ENCODE assay signal across 22 cellular contexts in the genomic region with DNA sequence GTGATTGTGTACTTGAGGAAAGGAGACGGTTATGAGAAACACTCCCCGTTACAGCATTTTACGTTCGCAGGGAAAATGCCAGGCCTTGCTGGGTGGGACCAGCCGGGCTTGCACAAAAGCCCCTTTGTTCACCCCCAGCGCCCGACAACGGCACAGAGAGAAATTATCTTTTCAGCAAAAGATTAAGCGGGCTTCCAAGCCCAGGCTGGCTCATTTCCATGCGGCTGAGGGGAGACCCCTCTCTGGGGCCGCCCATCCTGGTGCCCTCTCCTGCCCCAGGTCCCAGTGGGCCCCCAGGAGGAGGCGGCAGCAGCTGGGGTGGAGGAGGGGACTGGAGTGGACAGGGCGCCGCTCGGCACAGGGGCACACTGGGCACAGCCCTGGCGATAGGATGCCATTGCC. TPM values are rescaled to one million over a fixed set of nuclear protein-coding genes. Genes with fewer than 3 reads are reported as not detected.
A peak's percentile ranks its signal among the peaks of the same experiment; 100 is the strongest.
DNase-seq lines count a peak whose midpoint lies in the region; ATAC-seq and TF ChIP-seq lines count a peak whose summit lies in the region.
"Had no signal": no experiment of that assay in that cellular context is flagged by ENCODE, and none has a peak within 500 bp of the region (broad histone marks: within the 10 kb centered on the region; RNA-seq: fewer than 3 reads in every experiment).

No MANE protein-coding gene starts in this region.

- ATAC-seq in HG03108 (IDR thresholded peaks at IDR 0.05; ENCODE audit: unreplicated experiment) = no peak
- ATAC-seq in GM19023 (IDR thresholded peaks at IDR 0.05; ENCODE audit: unreplicated experiment) = no peak

- H3K9me3 ChIP-seq in mesenchymal stem cell (ENCODE audit: control insufficient read depth, low read length) = no peaks in the 10 kb centered on the region
- H3K9me3 ChIP-seq in effector memory CD4-positive, alpha-beta T cell (ENCODE audit: control insufficient read depth, low read length) = no peaks in the 10 kb centered on the region
- H3K9me3 ChIP-seq: thyroid gland had no signal

- H2BK120ac ChIP-seq in mesenchymal stem cell (ENCODE audit: low read depth, low read length) = no peak overlapping the region

- DNase-seq in NCI-H526 (lab: John Stamatoyannopoulos, UW) (peak; percentile 79 to 92), mesenchymal stem cell (no peak), retina (peak; percentile 84)
- DNase-seq in effector memory CD4-positive, alpha-beta T cell = no peak
- no peak for DNase-seq in stimulated activated naive CD4-positive, alpha-beta T cell (lab: John Stamatoyannopoulos, UW)
- DNase-seq: activated CD4-positive, alpha-beta T cell treated with anti-CD3 and anti-CD28 coated beads, Interleukin-2, amount 50 U/mL, for 1 hour; activated naive CD4-positive, alpha-beta T cell; activated T-cell treated with anti-CD3 and anti-CD28 coated beads for 4 hours; DMS53; erythroblast; H7; islet precursor cell; Karpas-422; mesendoderm; NCI-H2171; T-helper 1 cell; thyroid gland had no signal

- H3K14ac ChIP-seq in mesenchymal stem cell (ENCODE audit: low read length in 2 of 2) = no peak overlapping the region

- H3K27me3 Mint-ChIP-seq in brain = peaks cover 4% of the 10 kb centered on the region

- TF ChIP-seq CTCF in brain (conservative IDR thresholded peaks at IDR 0.05) = no peak

- peaks cover 47% of the 10 kb centered on the region for H3K4me1 Mint-ChIP-seq in brain

- H3K27ac Mint-ChIP-seq in brain = peak overlapping the region; percentile 91 to 99 (median 95)
- H3K27ac Mint-ChIP-seq: dendritic cell treated with granulocyte-macrophage colony-stimulating factor and Interleukin-4, amounts not matched to agents 40 ng/mL and 50 ng/mL, for 4 days had no signal

- H2BK12ac ChIP-seq in mesenchymal stem cell (ENCODE audit: low read length in 2 of 2) = peak overlapping the region; percentile 43 to 52

- H2BK5ac ChIP-seq in mesenchymal stem cell (ENCODE audit: low read depth, low read length, poor library complexity, severe bottlenecking) = no peak overlapping the region

- no peak overlapping the region for H3K4me3 ChIP-seq in mesenchymal stem cell (ENCODE audit: insufficient read depth in 1 of 2, low read depth in 1 of 2, low read length in 2 of 2)
- no peak overlapping the region for H3K4me3 ChIP-seq in effector memory CD4-positive, alpha-beta T cell (ENCODE audit: insufficient read depth, low read depth, low read length, poor library complexity, severe bottlenecking)
- H3K4me3 ChIP-seq: thyroid gland had no signal

- no peak overlapping the region for H3K4ac ChIP-seq in mesenchymal stem cell (ENCODE audit: low read depth in 1 of 2, low read length in 2 of 2)

- no peak overlapping the region for H2AK5ac ChIP-seq in mesenchymal stem cell (ENCODE audit: low read length, severe bottlenecking)

- H3K23ac ChIP-seq in mesenchymal stem cell (ENCODE audit: low read length in 2 of 2) = no peak overlapping the region

- H4K91ac ChIP-seq in mesenchymal stem cell (ENCODE audit: low read length) = peak overlapping the region; percentile 44

- H3K4me2 ChIP-seq in mesenchymal stem cell (ENCODE audit: low read length, poor library complexity, severe bottlenecking) = no peak overlapping the region

- H3K36me3 ChIP-seq in mesenchymal stem cell (ENCODE audit: control insufficient read depth in 1 of 2, insufficient read depth in 2 of 2, low read depth in 1 of 2, low read length in 2 of 2) = peaks cover 0 to 2% of the 10 kb centered on the region in 2 experiments
- H3K36me3 ChIP-seq in effector memory CD4-positive, alpha-beta T cell (ENCODE audit: control insufficient read depth, insufficient read depth, low read length) = no peaks in the 10 kb centered on the region
- H3K36me3 ChIP-seq: thyroid gland had no signal

- WGBS in mesenchymal stem cell = 92% methylated on average over 15 of the region's 16 CpGs

- H3K27me3 ChIP-seq in mesenchymal stem cell (ENCODE audit: control insufficient read depth in 1 of 2, insufficient read depth in 1 of 2, low read length in 2 of 2) = peaks cover 5 to 73% of the 10 kb centered on the region in 2 experiments
- peaks cover 4% of the 10 kb centered on the region for H3K27me3 ChIP-seq in effector memory CD4-positive, alpha-beta T cell (replicated peaks; ENCODE audit: control insufficient read depth, insufficient read depth, low read length, poor library complexity, severe bottlenecking)
- H3K27me3 ChIP-seq: thyroid gland had no signal

- H3K18ac ChIP-seq in mesenchymal stem cell (ENCODE audit: low read depth in 1 of 2, low read length in 2 of 2) = peak overlapping the region in 1 of 2 experiments; percentile 19

- no peaks in the 10 kb centered on the region for H3K79me1 ChIP-seq in mesenchymal stem cell (replicated peaks; ENCODE audit: low read length, poor library complexity, severe bottlenecking)

- H2BK15ac ChIP-seq in mesenchymal stem cell (ENCODE audit: low read depth, poor library complexity, severe bottlenecking) = peak overlapping the region; percentile 82

- H3K9me3 Mint-ChIP-seq in brain = peaks cover 0 to 21% (median 17%) of the 10 kb centered on the region in 5 experiments

- H3K4me3 Mint-ChIP-seq in brain = peak overlapping the region in 2 of 5 experiments; percentile 32 to 34

- H3K4me1 ChIP-seq in mesenchymal stem cell (ENCODE audit: control insufficient read depth, insufficient read depth, low read depth, low read length) = peaks cover 28% of the 10 kb centered on the region
- no peaks in the 10 kb centered on the region for H3K4me1 ChIP-seq in effector memory CD4-positive, alpha-beta T cell (ENCODE audit: control insufficient read depth, insufficient read depth, low read length, poor library complexity, severe bottlenecking)
- H3K4me1 ChIP-seq: thyroid gland had no signal

- no peak overlapping the region for H4K8ac ChIP-seq in mesenchymal stem cell (ENCODE audit: low read length)

- no peak overlapping the region for H2AFZ ChIP-seq in mesenchymal stem cell (ENCODE audit: low read depth, low read length)

- H3K27ac ChIP-seq in mesenchymal stem cell (ENCODE audit: low read length, poor library complexity, severe bottlenecking) = no peak overlapping the region
- no peak overlapping the region for H3K27ac ChIP-seq in effector memory CD4-positive, alpha-beta T cell (ENCODE audit: insufficient read depth, low read length, poor library complexity, severe bottlenecking)
- H3K27ac ChIP-seq: C4-2B, thyroid gland had no signal

- no peaks in the 10 kb centered on the region for H3K36me3 Mint-ChIP-seq in brain

- H3K9ac ChIP-seq in mesenchymal stem cell (ENCODE audit: low read length) = no peak overlapping the region

RNA-seq across cellular contexts. Expression of gene NOTCH1, which starts 50.8 kb away (rescaled TPM):
- 12.3 TPM for polyA plus RNA-seq in brain (ENCODE audit: insufficient read depth, low read depth, low replicate concordance)
- polyA plus RNA-seq in mesenchymal stem cell (2013, experiment 1 of 2) = 15.4 TPM
- 13.5 TPM for polyA plus RNA-seq in mesenchymal stem cell (2013, experiment 2 of 2)

Comparison
In these comparisons a context has a peak if more than half of its experiments do, and no peak if none do; other contexts are left out.
1. DNase-seq: peak in NCI-H526 (2 of 2) and retina (single experiment); none in mesenchymal stem cell (single experiment), effector memory CD4-positive, alpha-beta T cell (0 of 3) and stimulated activated naive CD4-positive, alpha-beta T cell (0 of 6).